1 cellular context compared by ENCODE assay signal in the genomic region with DNA sequence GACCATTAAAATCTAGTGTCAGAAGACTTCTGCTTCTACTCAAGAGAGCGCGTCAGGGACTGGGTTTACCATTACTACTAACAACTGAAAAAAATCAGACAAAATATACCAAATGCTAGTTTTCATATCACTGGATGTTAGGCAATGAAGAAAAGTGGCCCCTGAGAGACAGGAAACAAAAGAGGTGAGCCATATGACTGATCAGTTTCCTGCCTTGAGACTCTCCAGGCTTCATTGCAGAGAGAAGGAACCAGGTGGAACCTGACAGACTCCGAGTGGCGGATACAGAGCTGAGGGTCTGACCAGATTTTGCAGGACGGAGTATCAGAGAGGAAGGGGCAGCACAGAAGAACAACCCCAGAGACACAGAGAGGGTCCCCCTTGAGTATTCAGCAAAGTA.
TF ChIP-seq lines count a peak whose summit lies in the region.

No MANE protein-coding gene starts in this region.

TF ChIP-seq in GM23338, 12 proteins besides CTCF, POLR2A, EP300 and RAD21:
- TF ChIP-seq CREB1 (CRISPR knock-in tag; IDR thresholded peaks at IDR 0.05; ENCODE audit: low read depth) (no peak), EZH2 (IDR thresholded peaks at IDR 0.05; ENCODE audit: low read depth, unreplicated experiment) (no peak), NANOG (IDR thresholded peaks at IDR 0.05; ENCODE audit: borderline replicate concordance) (no peak), ZNF114 (CRISPR knock-in tag; IDR thresholded peaks at IDR 0.05) (no peak)
